In the genomic region with DNA sequence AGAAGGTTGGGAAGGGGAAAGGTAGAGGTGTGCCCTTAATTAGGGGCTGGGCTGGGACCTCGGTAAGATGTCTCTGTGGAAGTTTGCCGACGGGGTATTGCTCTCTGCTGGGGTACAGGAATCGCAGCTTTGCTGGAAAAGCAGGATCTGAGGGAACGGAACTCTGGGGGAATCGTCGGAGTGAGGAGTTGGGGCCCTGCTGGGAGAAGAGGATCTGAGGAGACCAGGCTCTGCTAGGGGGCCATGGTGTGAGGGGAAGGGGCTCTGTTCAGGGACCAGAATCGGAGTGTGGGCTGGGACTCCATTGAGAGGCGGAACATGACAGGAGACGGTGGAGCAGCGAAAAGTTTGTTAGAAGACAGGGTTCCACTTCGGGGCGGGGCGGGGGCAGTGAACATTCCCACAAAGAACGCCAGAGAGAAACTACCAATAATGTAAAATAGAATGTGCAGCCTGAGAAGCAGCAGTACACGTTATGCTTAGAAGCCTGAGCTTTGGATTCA, we compare ENCODE assay signal across 8 cellular contexts. TPM values are rescaled to one million over a fixed set of nuclear protein-coding genes. Genes with fewer than 3 reads are reported as not detected.
DNase-seq lines count a peak whose midpoint lies in the region; ATAC-seq and TF ChIP-seq lines count a peak whose summit lies in the region.

No MANE protein-coding gene starts in this region.

- under 1% methylated on average over 16 of the region's 16 CpGs for WGBS in esophagus muscularis mucosa

- no peaks in the 10 kb centered on the region for H3K27me3 ChIP-seq in esophagus muscularis mucosa
- H3K27me3 ChIP-seq in vagina = no peaks in the 10 kb centered on the region

- H3K36me3 Mint-ChIP-seq in CD14-positive monocyte (no peaks in the 10 kb centered on the region), naive B cell (peaks cover 0 to 5% of the 10 kb centered on the region in 2 donors)

- peaks cover 31% of the 10 kb centered on the region for H3K4me1 Mint-ChIP-seq in CD14-positive monocyte
- peaks cover 24 to 39% (median 35%) of the 10 kb centered on the region in 3 donors for H3K4me1 Mint-ChIP-seq in naive B cell

- H3K4me3 Mint-ChIP-seq in CD14-positive monocyte (peak overlapping the region; percentile 99 to 100), naive B cell (peak overlapping the region; percentile 89 to 100 (median 100))

- no peaks in the 10 kb centered on the region for H3K9me3 Mint-ChIP-seq in CD14-positive monocyte
- H3K9me3 Mint-ChIP-seq in naive B cell = no peaks in the 10 kb centered on the region

- intact Hi-C loops in CD14-positive monocyte (cut with micrococcal nuclease) (loop anchor here (2.0 to 10.0 kb wide), 2 partner anchors 173 kb away; a partner anchor contains a TSS), esophagus muscularis mucosa (cut with DNase I) (loop anchor here (10.0 kb wide), 1 partner anchor 173 kb away; a partner anchor contains a TSS), vagina (cut with DNase I) (no loop called here)

- TF ChIP-seq POLR2A in esophagus muscularis mucosa (IDR thresholded peaks at IDR 0.05; ENCODE audit: low read depth) (no peak), vagina (IDR thresholded peaks at IDR 0.05) (no peak)

- H3K9me3 ChIP-seq in esophagus muscularis mucosa (no peaks in the 10 kb centered on the region), vagina (no peaks in the 10 kb centered on the region)

- no peak for TF ChIP-seq EP300 in esophagus muscularis mucosa (IDR thresholded peaks at IDR 0.05)

- H3K27ac ChIP-seq in esophagus muscularis mucosa (replicated peaks in 1 of 4) = peak overlapping the region; percentile 86 to 99 (median 96)
- peak overlapping the region; percentile 86 for H3K27ac ChIP-seq in vagina

- H3K4me1 ChIP-seq in esophagus muscularis mucosa = peaks cover 51 to 66% (median 63%) of the 10 kb centered on the region in 4 donors
- H3K4me1 ChIP-seq in vagina = peaks cover 52% of the 10 kb centered on the region

- ATAC-seq in naive B cell (ENCODE audit: low read depth in 2 of 2) = no peak
- ATAC-seq in GM18498 (IDR thresholded peaks at IDR 0.05; ENCODE audit: unreplicated experiment) = no peak

- H3K4me3 ChIP-seq in esophagus muscularis mucosa (peak overlapping the region; percentile 87 to 100 (median 98)), vagina (peak overlapping the region; percentile 71 to 86)

- no peak for TF ChIP-seq CTCF in CD14-positive monocyte (IDR thresholded peaks at IDR 0.05)
- TF ChIP-seq CTCF in esophagus muscularis mucosa (IDR thresholded peaks at IDR 0.05) = no peak
- no peak for TF ChIP-seq CTCF in vagina (IDR thresholded peaks at IDR 0.05)

- peaks cover 0 to 1% (median 1%) of the 10 kb centered on the region in 3 donors for H3K27me3 Mint-ChIP-seq in CD14-positive monocyte (ENCODE audit: low read depth in 3 of 3)
- no peaks in the 10 kb centered on the region for H3K27me3 Mint-ChIP-seq in naive B cell

- peak overlapping the region; percentile 81 to 96 (median 91) for H3K27ac Mint-ChIP-seq in CD14-positive monocyte
- peak overlapping the region in 5 of 6 donors; percentile 83 to 97 (median 95) for H3K27ac Mint-ChIP-seq in naive B cell

- no peaks in the 10 kb centered on the region for H3K36me3 ChIP-seq in esophagus muscularis mucosa
- H3K36me3 ChIP-seq in vagina = no peaks in the 10 kb centered on the region

- DNase-seq in CD14-positive monocyte (ENCODE audit: low spot score) (no peak), HS-27A (ENCODE audit: low read depth) (peak; percentile 7), esophagus muscularis mucosa (ENCODE audit: extremely low spot score) (no peak), naive B cell (peak; percentile 12), vagina (ENCODE audit: extremely low spot score in 2 of 2) (peak in 1 of 2 donors; percentile 89), retina (no peak)
- peak; percentile 16 for DNase-seq in activated CD8-positive, alpha-beta memory T cell treated with anti-CD3 and anti-CD28 coated beads, Interleukin-2, amount 50 U/mL, for 4 hours

RNA-seq across cellular contexts. Expression of a gene that starts 0.5 kb away (rescaled TPM):
- polyA plus RNA-seq in CD14-positive monocyte = 10 to 100 TPM; 28.1 to 32.9 TPM
- 10 to 100 TPM; 39.0 to 73.7 (median 68.0) TPM for total RNA-seq in esophagus muscularis mucosa
- 10 to 100 TPM in 4 of 6 donors, 1 to 10 TPM in 2; 8.6 to 19.1 (median 14.9) TPM for polyA plus RNA-seq in naive B cell (ENCODE audit: low read depth in 6 of 6)
- 18.2 TPM for total RNA-seq in vagina

RNA-seq across cellular contexts. Expression of a gene that starts 0.9 kb away (rescaled TPM):
- polyA plus RNA-seq in CD14-positive monocyte (10 to 100 TPM in 1 of 2 donors, 1 to 10 TPM in 1; 8.3 to 14.8 TPM), naive B cell (ENCODE audit: low read depth in 6 of 6) (10 to 100 TPM; 15.1 to 52.2 (median 36.3) TPM)
- total RNA-seq in esophagus muscularis mucosa (10 to 100 TPM; 70.3 to 96.3 (median 73.1) TPM), vagina (60.4 TPM)

Comparison
In these comparisons a context has a peak if more than half of its experiments do, and no peak if none do; other contexts are left out.
1. DNase-seq: peak in HS-27A (single experiment), activated CD8-positive, alpha-beta memory T cell treated with anti-CD3 and anti-CD28 coated beads, Interleukin-2, amount 50 U/mL, for 4 hours (single experiment) and naive B cell (single experiment); none in CD14-positive monocyte (single experiment), esophagus muscularis mucosa (single experiment) and retina (single experiment).